1 cellular context compared by ENCODE assay signal in genomic region chr1:235077571-235078479, GRCh38.
TF ChIP-seq lines count a peak whose summit lies in the region.

No MANE protein-coding gene starts in this region.

TF ChIP-seq in K562, 482 proteins besides CTCF, POLR2A, EP300 and RAD21 (continued from another document and continues in another):
- TF ChIP-seq, protein P1, sequence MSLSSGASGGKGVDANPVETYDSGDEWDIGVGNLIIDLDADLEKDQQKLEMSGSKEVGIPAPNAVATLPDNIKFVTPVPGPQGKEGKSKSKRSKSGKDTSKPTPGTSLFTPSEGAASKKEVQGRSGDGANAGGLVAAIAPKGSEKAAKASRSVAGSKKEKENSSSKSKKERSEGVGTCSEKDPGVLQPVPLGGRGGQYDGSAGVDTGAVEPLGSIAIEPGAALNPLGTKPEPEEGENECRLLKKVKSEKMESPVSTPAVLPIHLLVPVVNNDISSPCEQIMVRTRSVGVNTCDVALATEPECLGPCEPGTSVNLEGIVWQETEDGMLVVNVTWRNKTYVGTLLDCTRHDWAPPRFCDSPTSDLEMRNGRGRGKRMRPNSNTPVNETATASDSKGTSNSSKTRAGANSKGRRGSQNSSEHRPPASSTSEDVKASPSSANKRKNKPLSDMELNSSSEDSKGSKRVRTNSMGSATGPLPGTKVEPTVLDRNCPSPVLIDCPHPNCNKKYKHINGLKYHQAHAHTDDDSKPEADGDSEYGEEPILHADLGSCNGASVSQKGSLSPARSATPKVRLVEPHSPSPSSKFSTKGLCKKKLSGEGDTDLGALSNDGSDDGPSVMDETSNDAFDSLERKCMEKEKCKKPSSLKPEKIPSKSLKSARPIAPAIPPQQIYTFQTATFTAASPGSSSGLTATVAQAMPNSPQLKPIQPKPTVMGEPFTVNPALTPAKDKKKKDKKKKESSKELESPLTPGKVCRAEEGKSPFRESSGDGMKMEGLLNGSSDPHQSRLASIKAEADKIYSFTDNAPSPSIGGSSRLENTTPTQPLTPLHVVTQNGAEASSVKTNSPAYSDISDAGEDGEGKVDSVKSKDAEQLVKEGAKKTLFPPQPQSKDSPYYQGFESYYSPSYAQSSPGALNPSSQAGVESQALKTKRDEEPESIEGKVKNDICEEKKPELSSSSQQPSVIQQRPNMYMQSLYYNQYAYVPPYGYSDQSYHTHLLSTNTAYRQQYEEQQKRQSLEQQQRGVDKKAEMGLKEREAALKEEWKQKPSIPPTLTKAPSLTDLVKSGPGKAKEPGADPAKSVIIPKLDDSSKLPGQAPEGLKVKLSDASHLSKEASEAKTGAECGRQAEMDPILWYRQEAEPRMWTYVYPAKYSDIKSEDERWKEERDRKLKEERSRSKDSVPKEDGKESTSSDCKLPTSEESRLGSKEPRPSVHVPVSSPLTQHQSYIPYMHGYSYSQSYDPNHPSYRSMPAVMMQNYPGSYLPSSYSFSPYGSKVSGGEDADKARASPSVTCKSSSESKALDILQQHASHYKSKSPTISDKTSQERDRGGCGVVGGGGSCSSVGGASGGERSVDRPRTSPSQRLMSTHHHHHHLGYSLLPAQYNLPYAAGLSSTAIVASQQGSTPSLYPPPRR (CRISPR knock-in tag; IDR thresholded peaks at IDR 0.05; ENCODE audit: borderline replicate concordance) = no peak
- TF ChIP-seq, protein P2, sequence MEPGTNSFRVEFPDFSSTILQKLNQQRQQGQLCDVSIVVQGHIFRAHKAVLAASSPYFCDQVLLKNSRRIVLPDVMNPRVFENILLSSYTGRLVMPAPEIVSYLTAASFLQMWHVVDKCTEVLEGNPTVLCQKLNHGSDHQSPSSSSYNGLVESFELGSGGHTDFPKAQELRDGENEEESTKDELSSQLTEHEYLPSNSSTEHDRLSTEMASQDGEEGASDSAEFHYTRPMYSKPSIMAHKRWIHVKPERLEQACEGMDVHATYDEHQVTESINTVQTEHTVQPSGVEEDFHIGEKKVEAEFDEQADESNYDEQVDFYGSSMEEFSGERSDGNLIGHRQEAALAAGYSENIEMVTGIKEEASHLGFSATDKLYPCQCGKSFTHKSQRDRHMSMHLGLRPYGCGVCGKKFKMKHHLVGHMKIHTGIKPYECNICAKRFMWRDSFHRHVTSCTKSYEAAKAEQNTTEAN (CRISPR knock-in tag; IDR thresholded peaks at IDR 0.05) = no peak
- TF ChIP-seq ARID1B (IDR thresholded peaks at IDR 0.05) = 0 out of 2 replicates have a peak, but pooled peaks have one; percentile 39
- no peak for TF ChIP-seq RBM14 (IDR thresholded peaks at IDR 0.05; ENCODE audit: borderline replicate concordance, insufficient read depth, low read depth, low read length)
- 0 out of 2 replicates have a peak, but pooled peaks have one; percentile 23 for TF ChIP-seq C11orf30 (IDR thresholded peaks at IDR 0.05; ENCODE audit: low read depth)
- no peak for TF ChIP-seq PTTG1 (tag; IDR thresholded peaks at IDR 0.05; ENCODE audit: low read depth)
- no peak for TF ChIP-seq NEUROD1 (IDR thresholded peaks at IDR 0.05; ENCODE audit: borderline replicate concordance, low read depth, low read length, partially characterized antibody)
- TF ChIP-seq MEIS2 (IDR thresholded peaks at IDR 0.05; ENCODE audit: partially characterized antibody) = peak; percentile 28
- TF ChIP-seq, protein P3, sequence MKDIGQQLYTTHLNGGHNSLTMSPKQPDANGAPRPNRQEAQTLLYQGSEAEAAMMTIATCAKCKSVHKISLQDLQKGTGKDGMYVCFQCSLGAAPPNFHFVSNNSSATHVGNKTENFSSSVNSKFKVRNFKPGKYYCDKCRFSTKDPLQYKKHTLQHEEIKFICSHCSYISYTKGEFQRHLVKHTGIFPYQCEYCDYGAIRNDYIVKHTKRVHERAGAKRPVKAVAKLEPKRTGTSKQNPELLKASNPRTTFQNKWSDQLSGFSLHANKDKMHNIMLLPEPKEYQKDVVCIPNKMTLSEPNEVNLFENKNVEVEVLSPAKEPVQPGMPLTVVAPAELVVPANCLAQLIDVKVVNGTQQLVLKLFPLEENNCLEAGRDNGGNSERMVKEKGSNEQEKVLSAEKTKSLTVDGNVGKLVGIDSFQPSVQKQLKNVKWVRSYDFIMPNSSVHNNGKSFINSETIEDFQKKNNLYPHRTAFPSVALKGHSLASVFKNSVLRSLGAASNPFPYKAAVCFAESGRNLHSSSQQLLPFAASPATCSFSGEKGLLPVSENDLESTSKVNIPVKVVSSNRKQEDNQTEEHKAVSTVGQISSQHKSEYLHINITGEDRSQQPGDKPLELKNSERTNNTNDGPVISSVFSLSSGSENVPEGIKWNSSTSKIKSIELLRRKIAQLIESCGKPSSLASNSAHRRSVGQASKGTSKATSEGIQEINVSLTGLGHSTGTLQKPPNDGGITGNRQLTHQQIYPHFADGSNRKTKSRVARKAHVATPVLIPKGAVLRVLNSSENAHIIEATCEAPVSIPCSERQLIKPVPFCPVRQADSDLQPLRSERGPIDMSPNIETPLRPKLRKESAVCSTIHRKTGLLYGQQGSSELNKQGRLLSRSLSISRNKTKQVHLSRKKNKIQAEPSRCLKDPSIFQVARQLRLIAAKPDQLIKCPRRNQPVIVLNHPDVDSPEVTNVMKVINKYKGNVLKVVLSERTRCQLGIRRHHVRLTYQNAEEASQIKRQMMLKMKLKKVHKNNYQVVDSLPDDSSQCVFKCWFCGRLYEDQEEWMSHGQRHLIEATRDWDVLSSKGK (CRISPR knock-in tag; IDR thresholded peaks at IDR 0.05) = no peak
- no peak for TF ChIP-seq SAFB (IDR thresholded peaks at IDR 0.05; ENCODE audit: borderline replicate concordance, low read depth, low read length)
- TF ChIP-seq MED1 (CRISPR knock-in tag; IDR thresholded peaks at IDR 0.05; ENCODE audit: borderline replicate concordance) = no peak
- TF ChIP-seq ID3 (CRISPR knock-in tag; IDR thresholded peaks at IDR 0.05) = no peak
- no peak for TF ChIP-seq ID3 (tag; IDR thresholded peaks at IDR 0.05)
- TF ChIP-seq MYBL2 (IDR thresholded peaks at IDR 0.05; ENCODE audit: low read depth) = peak; percentile 77; the same call in 1 of the 2 replicates
- TF ChIP-seq MYBL2 (CRISPR knock-in tag; IDR thresholded peaks at IDR 0.05; ENCODE audit: borderline replicate concordance) = no peak
- TF ChIP-seq KDM1A (IDR thresholded peaks at IDR 0.05) = peak in 1 of 2 experiments; percentile 27; a peak in 2 of 4 replicates
- no peak for TF ChIP-seq ZFX (CRISPR knock-in tag; IDR thresholded peaks at IDR 0.05)
- TF ChIP-seq COPS2 (conservative IDR thresholded peaks at IDR 0.05) = no peak
- TF ChIP-seq CAMTA2 (CRISPR knock-in tag; conservative IDR thresholded peaks at IDR 0.05) = no peak
- 0 out of 2 replicates have a peak, but pooled peaks have one; percentile 20 for TF ChIP-seq ZBTB40 (IDR thresholded peaks at IDR 0.05)
- no peak for TF ChIP-seq ZBTB40 (CRISPR knock-in tag; IDR thresholded peaks at IDR 0.05)
- TF ChIP-seq SMARCC2 (IDR thresholded peaks at IDR 0.05; ENCODE audit: low read depth) = no peak
- no peak for TF ChIP-seq ZNF511 (CRISPR knock-in tag; IDR thresholded peaks at IDR 0.05)
- TF ChIP-seq OTX1 (CRISPR knock-in tag; IDR thresholded peaks at IDR 0.05) = peak; percentile 96
- TF ChIP-seq, protein P4, sequence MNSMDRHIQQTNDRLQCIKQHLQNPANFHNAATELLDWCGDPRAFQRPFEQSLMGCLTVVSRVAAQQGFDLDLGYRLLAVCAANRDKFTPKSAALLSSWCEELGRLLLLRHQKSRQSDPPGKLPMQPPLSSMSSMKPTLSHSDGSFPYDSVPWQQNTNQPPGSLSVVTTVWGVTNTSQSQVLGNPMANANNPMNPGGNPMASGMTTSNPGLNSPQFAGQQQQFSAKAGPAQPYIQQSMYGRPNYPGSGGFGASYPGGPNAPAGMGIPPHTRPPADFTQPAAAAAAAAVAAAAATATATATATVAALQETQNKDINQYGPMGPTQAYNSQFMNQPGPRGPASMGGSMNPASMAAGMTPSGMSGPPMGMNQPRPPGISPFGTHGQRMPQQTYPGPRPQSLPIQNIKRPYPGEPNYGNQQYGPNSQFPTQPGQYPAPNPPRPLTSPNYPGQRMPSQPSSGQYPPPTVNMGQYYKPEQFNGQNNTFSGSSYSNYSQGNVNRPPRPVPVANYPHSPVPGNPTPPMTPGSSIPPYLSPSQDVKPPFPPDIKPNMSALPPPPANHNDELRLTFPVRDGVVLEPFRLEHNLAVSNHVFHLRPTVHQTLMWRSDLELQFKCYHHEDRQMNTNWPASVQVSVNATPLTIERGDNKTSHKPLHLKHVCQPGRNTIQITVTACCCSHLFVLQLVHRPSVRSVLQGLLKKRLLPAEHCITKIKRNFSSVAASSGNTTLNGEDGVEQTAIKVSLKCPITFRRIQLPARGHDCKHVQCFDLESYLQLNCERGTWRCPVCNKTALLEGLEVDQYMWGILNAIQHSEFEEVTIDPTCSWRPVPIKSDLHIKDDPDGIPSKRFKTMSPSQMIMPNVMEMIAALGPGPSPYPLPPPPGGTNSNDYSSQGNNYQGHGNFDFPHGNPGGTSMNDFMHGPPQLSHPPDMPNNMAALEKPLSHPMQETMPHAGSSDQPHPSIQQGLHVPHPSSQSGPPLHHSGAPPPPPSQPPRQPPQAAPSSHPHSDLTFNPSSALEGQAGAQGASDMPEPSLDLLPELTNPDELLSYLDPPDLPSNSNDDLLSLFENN (IDR thresholded peaks at IDR 0.05; ENCODE audit: low read depth in 2 of 2, low read length in 2 of 2) = no peak
- peak; percentile 51; the same call in 1 of the 2 replicates for TF ChIP-seq MTA1 (IDR thresholded peaks at IDR 0.05; ENCODE audit: borderline replicate concordance)
- TF ChIP-seq, protein P5, sequence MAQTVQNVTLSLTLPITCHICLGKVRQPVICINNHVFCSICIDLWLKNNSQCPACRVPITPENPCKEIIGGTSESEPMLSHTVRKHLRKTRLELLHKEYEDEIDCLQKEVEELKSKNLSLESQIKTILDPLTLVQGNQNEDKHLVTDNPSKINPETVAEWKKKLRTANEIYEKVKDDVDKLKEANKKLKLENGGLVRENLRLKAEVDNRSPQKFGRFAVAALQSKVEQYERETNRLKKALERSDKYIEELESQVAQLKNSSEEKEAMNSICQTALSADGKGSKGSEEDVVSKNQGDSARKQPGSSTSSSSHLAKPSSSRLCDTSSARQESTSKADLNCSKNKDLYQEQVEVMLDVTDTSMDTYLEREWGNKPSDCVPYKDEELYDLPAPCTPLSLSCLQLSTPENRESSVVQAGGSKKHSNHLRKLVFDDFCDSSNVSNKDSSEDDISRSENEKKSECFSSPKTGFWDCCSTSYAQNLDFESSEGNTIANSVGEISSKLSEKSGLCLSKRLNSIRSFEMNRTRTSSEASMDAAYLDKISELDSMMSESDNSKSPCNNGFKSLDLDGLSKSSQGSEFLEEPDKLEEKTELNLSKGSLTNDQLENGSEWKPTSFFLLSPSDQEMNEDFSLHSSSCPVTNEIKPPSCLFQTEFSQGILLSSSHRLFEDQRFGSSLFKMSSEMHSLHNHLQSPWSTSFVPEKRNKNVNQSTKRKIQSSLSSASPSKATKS (CRISPR knock-in tag; IDR thresholded peaks at IDR 0.05) = no peak
